ENCODE assay signal across 8 cellular contexts in the genomic region with DNA sequence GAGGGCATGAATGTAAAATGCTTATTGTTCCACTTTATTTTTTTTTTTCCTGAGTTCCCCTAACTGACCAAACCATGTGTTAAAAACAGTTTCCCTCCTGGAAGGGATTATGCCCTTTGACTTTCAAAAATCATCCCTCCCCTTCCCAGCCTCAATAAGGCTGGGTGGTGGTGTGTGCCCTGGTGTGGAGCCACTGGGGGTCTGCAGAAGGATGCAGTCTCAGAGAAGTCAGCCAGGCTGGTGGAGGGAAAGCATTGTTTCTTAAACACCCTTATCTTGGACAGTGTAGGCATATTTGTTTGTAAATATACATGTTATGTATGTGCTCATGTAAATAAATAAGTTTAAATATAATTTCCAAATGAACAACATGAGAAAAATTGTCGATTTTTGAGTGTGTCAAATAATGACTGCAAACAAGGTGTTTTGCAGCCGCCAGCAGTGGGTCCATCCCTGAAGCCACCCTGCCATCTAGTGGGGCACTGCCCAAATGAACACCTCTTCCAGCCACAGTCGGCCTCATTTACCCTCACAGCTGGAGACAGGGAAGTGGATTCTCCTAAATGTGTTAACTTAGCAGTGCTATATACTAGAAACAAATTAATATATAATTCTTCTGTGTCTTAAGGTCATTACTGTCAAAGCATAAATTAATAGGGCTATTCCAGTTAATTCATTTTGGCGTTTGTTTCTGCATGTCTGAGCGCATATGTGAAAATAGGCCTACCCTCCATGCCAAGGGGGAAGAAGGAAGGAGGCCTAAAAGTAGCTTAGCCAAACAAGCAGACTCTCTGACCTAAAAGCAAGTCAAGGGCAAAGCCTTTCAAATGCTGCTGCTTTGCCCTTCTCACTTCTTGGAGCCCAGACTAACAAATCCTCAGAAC.
DNase-seq lines count a peak whose midpoint lies in the region; ATAC-seq, FAIRE-seq and TF ChIP-seq lines count a peak whose summit lies in the region.

No MANE protein-coding gene starts in this region.

- H3K4me2 ChIP-seq in endothelial cell of umbilical vein (ENCODE audit: insufficient read depth, low read length): peak overlapping the region; percentile 0

- ATAC-seq in GM21529 (IDR thresholded peaks at IDR 0.05; ENCODE audit: unreplicated experiment): peak; percentile 49
- ATAC-seq in GM21737 (IDR thresholded peaks at IDR 0.05; ENCODE audit: unreplicated experiment): no peak
- no peak for ATAC-seq in GM19324 (IDR thresholded peaks at IDR 0.05; ENCODE audit: low FRiP score, unreplicated experiment)

- peak; percentile 95 for FAIRE-seq in endothelial cell of umbilical vein (lab: Jason Lieb, UNC)

- H3K36me3 ChIP-seq in endothelial cell of umbilical vein (ENCODE audit: control insufficient read depth in 2 of 2, extremely low read depth in 1 of 2, insufficient read depth in 2 of 2, low read length in 2 of 2): no peaks in the 10 kb centered on the region

- H3K79me2 ChIP-seq in endothelial cell of umbilical vein (ENCODE audit: control insufficient read depth, insufficient read depth, low read length): no peaks in the 10 kb centered on the region

- CTCF ChIA-PET in endothelial cell of umbilical vein (lab: Charles Lee): interaction anchor here (0.9 to 1.4 kb wide), 4 partner anchors 9 to 1332 kb away, joined by 3 to 5 read pairs (median 4); no protein-coding TSS in a partner anchor

- H3K27me3 Mint-ChIP-seq in neural crest cell (ENCODE audit: low read depth): no peaks in the 10 kb centered on the region

- peak overlapping the region; percentile 44 for H3K27ac Mint-ChIP-seq in neural crest cell (ENCODE audit: unreplicated experiment)

- H3K9me3 Mint-ChIP-seq in neural crest cell: no peaks in the 10 kb centered on the region

- dilution Hi-C loops in endothelial cell of umbilical vein (cut with MboI; ENCODE audit: extremely low pct_ligation_motif_present, low sequenced_read_pairs): no loop called here

- no peaks in the 10 kb centered on the region for H4K20me1 ChIP-seq in endothelial cell of umbilical vein (replicated peaks; ENCODE audit: control insufficient read depth, extremely low read depth, insufficient read depth, low read length)

- no peaks in the 10 kb centered on the region for H3K9me1 ChIP-seq in endothelial cell of umbilical vein (replicated peaks; ENCODE audit: control insufficient read depth, extremely low read depth, insufficient read depth, low read length)

- peaks cover 14% of the 10 kb centered on the region for H3K4me1 Mint-ChIP-seq in neural crest cell

- no peaks in the 10 kb centered on the region for H3K27me3 ChIP-seq in endothelial cell of umbilical vein (ENCODE audit: control insufficient read depth in 2 of 2, insufficient read depth in 2 of 2, low read length in 2 of 2)

- H3K4me1 ChIP-seq in endothelial cell of umbilical vein (ENCODE audit: control insufficient read depth, extremely low read depth, insufficient read depth, low read length): peaks cover 2% of the 10 kb centered on the region

- BruUV-seq in endothelial cell of umbilical vein (replicated peaks; lab: Mats Ljungman, UMichigan): no TSS peak

- POLR2A ChIA-PET in endothelial cell of umbilical vein (lab: Charles Lee): no interaction called here

- no peaks in the 10 kb centered on the region for H3K9me3 ChIP-seq in endothelial cell of umbilical vein (replicated peaks; ENCODE audit: control insufficient read depth, insufficient read depth, low read length)

- no peak overlapping the region for H3K9ac ChIP-seq in endothelial cell of umbilical vein (replicated peaks; ENCODE audit: extremely low read depth, insufficient read depth, low read length)

- no peak overlapping the region for H3K27ac ChIP-seq in endothelial cell of umbilical vein (ENCODE audit: insufficient read depth, low read depth, low read length)

- H3K36me3 Mint-ChIP-seq in neural crest cell (ENCODE audit: low read depth): no peaks in the 10 kb centered on the region

- TF ChIP-seq POLR2A in endothelial cell of umbilical vein (IDR thresholded peaks at IDR 0.05; ENCODE audit: low read depth, low read length): no peak

- no peak overlapping the region for H3K4me3 ChIP-seq in endothelial cell of umbilical vein (replicated peaks in 1 of 3; ENCODE audit: insufficient read depth in 1 of 3, low read depth in 1 of 3, low read length in 3 of 3)

- no peak overlapping the region for H3K4me3 Mint-ChIP-seq in neural crest cell

- DNase-seq in DMS79 treated with DMSO at 0.1 percent for 48 hours (lab: John Stamatoyannopoulos, UW) (peak; percentile 59), MV-4-11 (lab: John Stamatoyannopoulos, UW) (peak; percentile 25), RPMI7951 (ENCODE audit: low read depth) (peak; percentile 19), endothelial cell of umbilical vein (ENCODE audit: low read depth, low spot score) (peak; percentile 71), neural crest cell (ENCODE audit: low read depth, low spot score) (peak; percentile 58)

- intact Hi-C loops in endothelial cell of umbilical vein (cut with micrococcal nuclease): loop anchor here (1.0 to 10.0 kb wide), 7 partner anchors 79 to 1581 kb away; no protein-coding TSS in a partner anchor

- peak overlapping the region; percentile 77 for H2AFZ ChIP-seq in endothelial cell of umbilical vein (ENCODE audit: low read depth, low read length)

- TF ChIP-seq CTCF in endothelial cell of umbilical vein (IDR thresholded peaks at IDR 0.05; ENCODE audit: extremely low read depth in 1 of 2, insufficient read depth in 1 of 2, low read depth in 1 of 2, low read length in 2 of 2): peak; percentile 64 to 78
- peak; percentile 90 for TF ChIP-seq CTCF in neural crest cell (conservative IDR thresholded peaks at IDR 0.05)

TF ChIP-seq in endothelial cell of umbilical vein, 7 proteins besides CTCF, POLR2A, EP300 and RAD21:
- TF ChIP-seq, protein P1, sequence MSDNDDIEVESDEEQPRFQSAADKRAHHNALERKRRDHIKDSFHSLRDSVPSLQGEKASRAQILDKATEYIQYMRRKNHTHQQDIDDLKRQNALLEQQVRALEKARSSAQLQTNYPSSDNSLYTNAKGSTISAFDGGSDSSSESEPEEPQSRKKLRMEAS (IDR thresholded peaks at IDR 0.05; ENCODE audit: insufficient read depth, insufficient read length): no peak
- TF ChIP-seq FOS (IDR thresholded peaks at IDR 0.05; ENCODE audit: borderline replicate concordance, insufficient read depth, low read length) (no peak), EZH2 (IDR thresholded peaks at IDR 0.05; ENCODE audit: borderline replicate concordance, low read depth, low read length, severe bottlenecking) (no peak), GATA2 (IDR thresholded peaks at IDR 0.05; ENCODE audit: insufficient read depth, insufficient read length, low read depth, low read length) (no peak), JUN (IDR thresholded peaks at IDR 0.05; ENCODE audit: borderline replicate concordance, insufficient read depth, insufficient read length, low read depth) (no peak), POLR2AphosphoS5 (IDR thresholded peaks at IDR 0.05; ENCODE audit: insufficient read depth, low read depth, low read length) (no peak), MYC (IDR thresholded peaks at IDR 0.05; ENCODE audit: low read depth, low read length) (no peak)

Comparison
In these comparisons a context has a peak if more than half of its experiments do, and no peak if none do; other contexts are left out.
1. DNase-seq: peak in every context shown above with its lines; median percentile 71 in endothelial cell of umbilical vein; 59 in DMS79 treated with DMSO at 0.1 percent for 48 hours; 58 in neural crest cell; 25 in MV-4-11; 19 in RPMI7951.